In the genomic region with DNA sequence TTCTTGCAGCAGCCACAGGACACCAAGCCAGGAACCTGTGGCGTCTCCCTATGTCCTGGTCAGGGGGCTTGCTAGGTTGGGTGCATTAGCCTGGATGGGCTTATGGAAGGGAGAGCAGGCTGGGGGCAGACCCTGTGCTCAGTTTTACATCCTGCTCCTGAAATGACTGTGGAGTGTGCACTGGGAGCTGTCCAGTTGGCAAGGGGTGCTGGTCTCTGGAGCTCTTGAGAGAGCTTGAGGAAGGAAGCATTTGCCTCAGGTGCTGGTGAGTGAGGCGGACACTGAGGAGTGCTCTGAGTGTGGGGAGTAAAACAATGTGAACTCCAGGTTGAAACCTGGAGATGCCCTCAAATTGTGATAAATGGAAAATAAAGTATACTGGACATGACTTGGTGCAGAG, we compare ENCODE assay signal across 12 cellular contexts. TPM values are rescaled to one million over a fixed set of nuclear protein-coding genes. Genes with fewer than 3 reads are reported as not detected.
DNase-seq lines count a peak whose midpoint lies in the region; ATAC-seq and TF ChIP-seq lines count a peak whose summit lies in the region.
"Had no signal": no experiment of that assay in that cellular context is flagged by ENCODE, and none has a peak within 500 bp of the region (broad histone marks: within the 10 kb centered on the region; RNA-seq: fewer than 3 reads in every experiment).

No MANE protein-coding gene starts in this region.

- DNase-seq in GM03348 (ENCODE audit: low spot score), result peak; percentile 26
- peak; percentile 13 for DNase-seq in NT2/D1 (ENCODE audit: low read depth, low spot score)
- peak; percentile 3 to 41 for DNase-seq in dermis microvascular lymphatic vessel endothelial cell (ENCODE audit: low read depth in 2 of 2)
- peak in 1 of 3 donors; percentile 30 for DNase-seq in mucosa of descending colon
- DNase-seq in suprapubic skin (ENCODE audit: low spot score in 2 of 2), result no peak
- DNase-seq in NCI-H526 (lab: John Stamatoyannopoulos, UW), result no peak
- DNase-seq in midbrain (lab: John Stamatoyannopoulos, UW), result no peak
- DNase-seq in stimulated activated CD4-positive, alpha-beta T cell treated with anti-CD3 and anti-CD28 coated beads, Interleukin-4, amount 100 ng/mL, for 4 hours, result no peak
- DNase-seq: DMS79 treated with DMSO at 0.1 percent for 48 hours, NCI-H82 had no signal

- TF ChIP-seq CTCF in mucosa of descending colon (IDR thresholded peaks at IDR 0.05) (no peak), suprapubic skin (IDR thresholded peaks at IDR 0.05) (no peak)

- H3K27ac ChIP-seq in suprapubic skin, result no peak overlapping the region
- H3K27ac ChIP-seq: adrenal gland had no signal

- intact Hi-C loops in mucosa of descending colon (cut with DNase I, micrococcal nuclease), result no loop called here

- H3K9ac ChIP-seq in NT2/D1 (ENCODE audit: insufficient read length, low read depth), result no peak overlapping the region

- H3K9me3 ChIP-seq in NT2/D1 (ENCODE audit: insufficient read depth, low read length) (no peaks in the 10 kb centered on the region), mucosa of descending colon (no peaks in the 10 kb centered on the region), suprapubic skin (no peaks in the 10 kb centered on the region)
- H3K9me3 ChIP-seq: adrenal gland had no signal

- no peak for TF ChIP-seq EP300 in suprapubic skin (IDR thresholded peaks at IDR 0.05)

- no peak overlapping the region for H3K4me3 ChIP-seq in NT2/D1 (ENCODE audit: insufficient read length, low read depth)
- H3K4me3 ChIP-seq in mucosa of descending colon, result no peak overlapping the region
- no peak overlapping the region for H3K4me3 ChIP-seq in suprapubic skin
- H3K4me3 ChIP-seq: adrenal gland had no signal

- peak; percentile 54 for ATAC-seq in mucosa of descending colon

- no peak for TF ChIP-seq POLR2A in suprapubic skin (IDR thresholded peaks at IDR 0.05)

- H3K4me1 ChIP-seq in NT2/D1 (ENCODE audit: insufficient read depth, insufficient read length) (no peaks in the 10 kb centered on the region), mucosa of descending colon (ENCODE audit: low read depth) (no peaks in the 10 kb centered on the region), suprapubic skin (no peaks in the 10 kb centered on the region)
- H3K4me1 ChIP-seq: adrenal gland had no signal

- H3K27me3 ChIP-seq in NT2/D1 (ENCODE audit: insufficient read depth, insufficient read length) (no peaks in the 10 kb centered on the region), suprapubic skin (peaks cover 23% of the 10 kb centered on the region)

- 46% methylated on average over 2 of the region's 2 CpGs for WGBS in suprapubic skin

- H3K36me3 ChIP-seq in NT2/D1 (ENCODE audit: insufficient read depth, insufficient read length, low read length) (no peaks in the 10 kb centered on the region), mucosa of descending colon (ENCODE audit: low read depth) (no peaks in the 10 kb centered on the region), suprapubic skin (no peaks in the 10 kb centered on the region)
- H3K36me3 ChIP-seq: adrenal gland had no signal

RNA-seq across cellular contexts. Expression of gene SCGB1D4, which starts 3.4 kb away (rescaled TPM):
- total RNA-seq in dermis microvascular lymphatic vessel endothelial cell (not detected in 2 replicates), mucosa of descending colon (not detected), suprapubic skin (not detected)
- total RNA-seq: adrenal gland, omental fat pad had no signal

RNA-seq across cellular contexts. Expression of gene SCGB2A2, which starts 25.5 kb away (rescaled TPM):
- total RNA-seq in dermis microvascular lymphatic vessel endothelial cell, result not detected in 2 replicates
- total RNA-seq in mucosa of descending colon, result not detected
- 1,000 to 10,000 TPM in 3 of 4 donors, 100 to 1,000 TPM in 1; 737 to 2,318 (median 1,548) TPM for total RNA-seq in suprapubic skin
- total RNA-seq: adrenal gland, omental fat pad had no signal

RNA-seq across cellular contexts. Expression of gene ASRGL1, which starts 41.7 kb away (rescaled TPM):
- 8.6 and 9.6 TPM in 2 replicates for total RNA-seq in dermis microvascular lymphatic vessel endothelial cell
- 10 to 100 TPM; 12.2 to 66.7 (median 13.9) TPM for total RNA-seq in mucosa of descending colon
- 10 to 100 TPM in 1 of 4 donors, 1 to 10 TPM in 3; 2.5 to 10.5 (median 5.2) TPM for total RNA-seq in suprapubic skin

RNA-seq across cellular contexts. Expression of gene SCGB1D2, which starts 53.5 kb away (rescaled TPM):
- total RNA-seq in dermis microvascular lymphatic vessel endothelial cell (not detected in 2 replicates), mucosa of descending colon (not detected), suprapubic skin (1,000 to 10,000 TPM in 1 of 4 donors, 100 to 1,000 TPM in 3; 278 to 1,370 (median 516) TPM)
- total RNA-seq: omental fat pad had no signal

Comparison
In these comparisons a context has a peak if more than half of its experiments do, and no peak if none do; other contexts are left out.
1. DNase-seq: peak in GM03348 (single experiment), NT2/D1 (single experiment) and dermis microvascular lymphatic vessel endothelial cell (2 of 2); none in suprapubic skin (0 of 2), NCI-H526 (0 of 2), midbrain (single experiment) and stimulated activated CD4-positive, alpha-beta T cell treated with anti-CD3 and anti-CD28 coated beads, Interleukin-4, amount 100 ng/mL, for 4 hours (0 of 2).
2. RNA of gene SCGB2A2, which starts 25.5 kb away (total RNA-seq): 737 to 2,318 TPM in suprapubic skin; not detected in dermis microvascular lymphatic vessel endothelial cell and not detected in mucosa of descending colon; every median in the first group is over 100 times any median in the second.